In the genomic region with DNA sequence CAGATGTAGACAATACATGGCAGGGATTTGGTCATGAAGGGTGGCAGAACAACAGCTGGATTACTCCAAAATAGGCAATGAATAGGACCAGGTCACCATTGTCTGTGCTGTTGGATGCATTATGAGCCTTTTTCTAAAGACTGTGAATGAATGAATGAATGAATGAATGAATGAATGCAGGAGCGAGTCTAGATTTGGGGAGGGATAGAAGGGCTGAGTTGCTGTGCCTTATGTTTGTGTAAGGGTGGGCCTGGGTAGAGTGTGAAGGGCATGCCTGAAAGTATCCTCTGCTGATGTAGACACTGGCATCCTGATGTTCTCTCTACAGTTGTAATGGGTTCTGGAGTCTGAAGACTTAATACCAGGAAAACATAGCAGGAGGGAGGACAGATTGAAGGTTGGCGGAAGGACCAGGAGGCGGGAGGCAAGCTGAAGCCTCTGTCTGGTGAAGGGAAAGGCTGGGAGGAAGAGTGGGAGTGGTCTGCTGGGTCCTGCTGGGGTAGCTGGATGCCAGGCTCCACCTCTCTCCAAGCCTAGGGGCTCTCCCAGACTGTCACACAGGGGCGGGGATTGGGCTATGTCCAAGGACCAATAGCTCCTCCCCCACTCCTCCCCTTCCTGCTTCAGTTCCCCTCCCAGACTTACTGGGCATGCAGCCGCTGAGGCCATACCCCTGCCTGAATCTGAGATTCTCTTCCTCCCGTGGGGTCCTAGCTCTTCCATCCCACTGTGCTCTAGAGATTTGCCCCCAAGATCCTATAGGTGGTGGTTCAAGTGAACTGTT, we compare ENCODE assay signal across 9 cellular contexts. TPM values are rescaled to one million over a fixed set of nuclear protein-coding genes. Genes with fewer than 3 reads are reported as not detected.
DNase-seq lines count a peak whose midpoint lies in the region; ATAC-seq and TF ChIP-seq lines count a peak whose summit lies in the region.
"Had no signal": no experiment of that assay in that cellular context is flagged by ENCODE, and none has a peak within 500 bp of the region (broad histone marks: within the 10 kb centered on the region; RNA-seq: fewer than 3 reads in every experiment).

No MANE protein-coding gene starts in this region.

- no peaks in the 10 kb centered on the region for H3K9me3 ChIP-seq in smooth muscle cell (replicated peaks; ENCODE audit: low read depth)

- peaks cover 36% of the 10 kb centered on the region for H3K79me2 ChIP-seq in smooth muscle cell (ENCODE audit: low read depth)

- H3K9ac ChIP-seq in smooth muscle cell (ENCODE audit: low read depth) = no peak overlapping the region

- peak overlapping the region; percentile 5 for H3K27ac ChIP-seq in smooth muscle cell (ENCODE audit: low read depth)

- no peaks in the 10 kb centered on the region for H3K36me3 ChIP-seq in smooth muscle cell (ENCODE audit: low read depth)

- POLR2A ChIA-PET in MCF 10A (lab: Yijun Ruan, JAX) = no interaction called here

- H3K9me3 Mint-ChIP-seq in MCF 10A (ENCODE audit: unreplicated experiment) = no peaks in the 10 kb centered on the region

- no peak overlapping the region for H3K4me3 Mint-ChIP-seq in MCF 10A (ENCODE audit: unreplicated experiment)
- H3K4me3 Mint-ChIP-seq: activated naive CD8-positive, alpha-beta T cell had no signal

- peak; percentile 21 for DNase-seq in activated CD4-positive, alpha-beta T cell treated with anti-CD3 and anti-CD28 coated beads for 48 hours
- no peak for DNase-seq in activated CD4-positive, alpha-beta T cell treated with anti-CD3 and anti-CD28 coated beads for 1 hour
- DNase-seq in NCI-H2227 (lab: John Stamatoyannopoulos, UW; ENCODE audit: unreplicated experiment) (peak; percentile 96), MCF 10A (ENCODE audit: unreplicated experiment) (peak; percentile 33), iPS-NIHi11 (ENCODE audit: low spot score) (peak; percentile 99), smooth muscle cell (lab: John Stamatoyannopoulos, UW; ENCODE audit: unreplicated experiment) (peak; percentile 67)
- no peak for DNase-seq in stimulated activated naive CD4-positive, alpha-beta T cell treated with Interleukin-2 at 50 U/mL for 16 hours (lab: John Stamatoyannopoulos, UW)

- WGBS in smooth muscle cell (ENCODE audit: low lambda C conversion rate) = 22% methylated on average over 6 of the region's 6 CpGs

- H2AFZ ChIP-seq in smooth muscle cell (ENCODE audit: low read depth) = no peak overlapping the region

- TF ChIP-seq CTCF in MCF 10A (IDR thresholded peaks at IDR 0.05; ENCODE audit: unreplicated experiment) (no peak), smooth muscle cell (IDR thresholded peaks at IDR 0.05; ENCODE audit: borderline replicate concordance, insufficient read depth, poor library complexity, severe bottlenecking) (no peak)

- ATAC-seq in HG02852 (IDR thresholded peaks at IDR 0.05; ENCODE audit: unreplicated experiment) = peak; percentile 63

- H3K4me1 ChIP-seq in smooth muscle cell (ENCODE audit: low read depth) = peaks cover 8% of the 10 kb centered on the region

- H3F3A ChIP-seq in smooth muscle cell (ENCODE audit: low read depth) = no peaks in the 10 kb centered on the region

- BruUV-seq in MCF 10A (replicated peaks; lab: Mats Ljungman, UMichigan) = no TSS peak

- no peak overlapping the region for H3K4me3 ChIP-seq in smooth muscle cell

- no peaks in the 10 kb centered on the region for H3K4me1 Mint-ChIP-seq in MCF 10A (ENCODE audit: insufficient read depth, unreplicated experiment)

- H3K36me3 Mint-ChIP-seq in MCF 10A (ENCODE audit: insufficient read depth, unreplicated experiment) = peaks cover 7% of the 10 kb centered on the region

- no peaks in the 10 kb centered on the region for H3K27me3 ChIP-seq in smooth muscle cell (ENCODE audit: low read depth)

- H3K27ac Mint-ChIP-seq in MCF 10A (ENCODE audit: low read depth, unreplicated experiment) = no peak overlapping the region
- H3K27ac Mint-ChIP-seq: activated naive CD8-positive, alpha-beta T cell had no signal

- intact Hi-C loops in MCF 10A (cut with micrococcal nuclease) = no loop called here

- H3K4me2 ChIP-seq in smooth muscle cell = no peak overlapping the region

- CTCF ChIA-PET in MCF 10A (lab: Yijun Ruan, JAX) = interaction anchor here (0.6 to 2.8 kb wide), 4 partner anchors 15 to 90 kb away, joined by 3 to 15 read pairs (median 9); no protein-coding TSS in a partner anchor

- H4K20me1 ChIP-seq in smooth muscle cell (ENCODE audit: low read depth) = no peaks in the 10 kb centered on the region

- no peaks in the 10 kb centered on the region for H3K27me3 Mint-ChIP-seq in MCF 10A (ENCODE audit: insufficient read depth, unreplicated experiment)
- H3K27me3 Mint-ChIP-seq: activated naive CD8-positive, alpha-beta T cell had no signal

RNA-seq across cellular contexts. Expression of a gene that starts 4.8 kb away (rescaled TPM):
- total RNA-seq in MCF 10A (2022) (7.3 and 7.4 TPM in 2 replicates), smooth muscle cell (14.0 and 14.9 TPM in 2 replicates)
- polyA plus RNA-seq in smooth muscle cell = 25.5 and 36.0 TPM in 2 replicates

RNA-seq across cellular contexts. Expression of a gene that starts 12.2 kb away (rescaled TPM):
- total RNA-seq in MCF 10A (2022) (76.3 and 96.0 TPM in 2 replicates), smooth muscle cell (61.6 and 61.9 TPM in 2 replicates)
- 84.0 and 88.6 TPM in 2 replicates for polyA plus RNA-seq in smooth muscle cell

RNA-seq across cellular contexts. Expression of a gene that starts 12.4 kb away (rescaled TPM):
- total RNA-seq in MCF 10A (2022) = 36.2 and 42.1 TPM in 2 replicates
- total RNA-seq in smooth muscle cell = 37.0 and 46.7 TPM in 2 replicates
- 29.1 and 43.6 TPM in 2 replicates for polyA plus RNA-seq in smooth muscle cell

RNA-seq across cellular contexts. Expression of a gene that starts 28.1 kb away (rescaled TPM):
- total RNA-seq in MCF 10A (2022) (0.71 and 0.75 TPM in 2 replicates), smooth muscle cell (0.40 and 3.5 TPM in 2 replicates)
- 1.1 and 2.6 TPM in 2 replicates for polyA plus RNA-seq in smooth muscle cell

RNA-seq across cellular contexts. Expression of a gene that starts 28.2 kb away (rescaled TPM):
- 18.3 and 26.5 TPM in 2 replicates for total RNA-seq in MCF 10A (2022)
- 9.1 and 13.3 TPM in 2 replicates for total RNA-seq in smooth muscle cell
- 5.5 and 5.9 TPM in 2 replicates for polyA plus RNA-seq in smooth muscle cell

Comparison
In these comparisons a context has a peak if more than half of its experiments do, and no peak if none do; other contexts are left out.
1. DNase-seq: peak in activated CD4-positive, alpha-beta T cell treated with anti-CD3 and anti-CD28 coated beads for 48 hours (single experiment), NCI-H2227 (single experiment), MCF 10A (single experiment), iPS-NIHi11 (single experiment) and smooth muscle cell (single experiment); none in activated CD4-positive, alpha-beta T cell treated with anti-CD3 and anti-CD28 coated beads for 1 hour (single experiment) and stimulated activated naive CD4-positive, alpha-beta T cell treated with Interleukin-2 at 50 U/mL for 16 hours (single experiment).